1 cellular context compared by ENCODE assay signal in the genomic region with DNA sequence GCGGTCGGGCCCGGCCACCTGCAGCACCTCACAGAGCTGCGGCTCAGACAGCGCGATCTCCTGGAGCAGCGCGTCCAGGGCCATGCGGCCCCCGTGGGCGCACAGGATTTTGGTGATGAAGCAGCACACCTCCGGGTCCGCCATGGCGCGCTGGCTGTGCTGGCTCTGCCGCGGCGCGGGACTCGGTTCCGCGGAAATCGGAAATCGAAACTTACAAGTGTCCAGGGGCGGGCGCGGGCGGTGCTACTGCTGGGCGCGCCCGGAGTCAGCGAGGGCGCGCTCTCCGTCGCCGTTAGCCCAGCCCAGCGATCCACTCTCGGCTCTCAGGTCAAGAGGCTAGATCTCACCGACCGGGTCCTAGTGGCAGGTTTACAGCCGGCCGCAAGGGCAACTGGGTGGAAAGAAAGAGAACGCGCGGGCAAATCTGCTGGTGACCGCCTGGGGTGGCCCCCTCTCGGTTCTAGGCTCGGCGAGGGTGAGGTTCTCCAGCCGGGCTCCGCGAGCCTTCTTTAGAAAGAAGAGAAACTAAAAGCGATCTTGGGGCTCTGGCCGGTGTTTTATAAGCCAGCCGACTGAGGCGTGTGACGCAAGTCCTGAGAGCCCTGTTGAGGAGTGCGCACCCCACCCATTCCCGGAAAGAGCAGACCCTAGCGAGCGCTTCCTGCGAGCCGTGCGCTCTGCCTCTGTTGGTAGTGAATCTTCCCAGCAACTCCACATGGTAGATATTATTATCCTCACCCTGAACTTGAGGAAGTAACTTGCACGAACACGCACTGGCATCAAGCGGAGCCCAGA.
TF ChIP-seq lines count a peak whose summit lies in the region.

A gene (minus strand): TSS at position 533 of the 795 bp plus-strand sequence. CDS start 389 bp downstream, at position 144.

TF ChIP-seq in HepG2, 621 proteins besides CTCF, POLR2A, EP300 and RAD21 (continued from another document and continues in another):
- TF ChIP-seq, protein P1, sequence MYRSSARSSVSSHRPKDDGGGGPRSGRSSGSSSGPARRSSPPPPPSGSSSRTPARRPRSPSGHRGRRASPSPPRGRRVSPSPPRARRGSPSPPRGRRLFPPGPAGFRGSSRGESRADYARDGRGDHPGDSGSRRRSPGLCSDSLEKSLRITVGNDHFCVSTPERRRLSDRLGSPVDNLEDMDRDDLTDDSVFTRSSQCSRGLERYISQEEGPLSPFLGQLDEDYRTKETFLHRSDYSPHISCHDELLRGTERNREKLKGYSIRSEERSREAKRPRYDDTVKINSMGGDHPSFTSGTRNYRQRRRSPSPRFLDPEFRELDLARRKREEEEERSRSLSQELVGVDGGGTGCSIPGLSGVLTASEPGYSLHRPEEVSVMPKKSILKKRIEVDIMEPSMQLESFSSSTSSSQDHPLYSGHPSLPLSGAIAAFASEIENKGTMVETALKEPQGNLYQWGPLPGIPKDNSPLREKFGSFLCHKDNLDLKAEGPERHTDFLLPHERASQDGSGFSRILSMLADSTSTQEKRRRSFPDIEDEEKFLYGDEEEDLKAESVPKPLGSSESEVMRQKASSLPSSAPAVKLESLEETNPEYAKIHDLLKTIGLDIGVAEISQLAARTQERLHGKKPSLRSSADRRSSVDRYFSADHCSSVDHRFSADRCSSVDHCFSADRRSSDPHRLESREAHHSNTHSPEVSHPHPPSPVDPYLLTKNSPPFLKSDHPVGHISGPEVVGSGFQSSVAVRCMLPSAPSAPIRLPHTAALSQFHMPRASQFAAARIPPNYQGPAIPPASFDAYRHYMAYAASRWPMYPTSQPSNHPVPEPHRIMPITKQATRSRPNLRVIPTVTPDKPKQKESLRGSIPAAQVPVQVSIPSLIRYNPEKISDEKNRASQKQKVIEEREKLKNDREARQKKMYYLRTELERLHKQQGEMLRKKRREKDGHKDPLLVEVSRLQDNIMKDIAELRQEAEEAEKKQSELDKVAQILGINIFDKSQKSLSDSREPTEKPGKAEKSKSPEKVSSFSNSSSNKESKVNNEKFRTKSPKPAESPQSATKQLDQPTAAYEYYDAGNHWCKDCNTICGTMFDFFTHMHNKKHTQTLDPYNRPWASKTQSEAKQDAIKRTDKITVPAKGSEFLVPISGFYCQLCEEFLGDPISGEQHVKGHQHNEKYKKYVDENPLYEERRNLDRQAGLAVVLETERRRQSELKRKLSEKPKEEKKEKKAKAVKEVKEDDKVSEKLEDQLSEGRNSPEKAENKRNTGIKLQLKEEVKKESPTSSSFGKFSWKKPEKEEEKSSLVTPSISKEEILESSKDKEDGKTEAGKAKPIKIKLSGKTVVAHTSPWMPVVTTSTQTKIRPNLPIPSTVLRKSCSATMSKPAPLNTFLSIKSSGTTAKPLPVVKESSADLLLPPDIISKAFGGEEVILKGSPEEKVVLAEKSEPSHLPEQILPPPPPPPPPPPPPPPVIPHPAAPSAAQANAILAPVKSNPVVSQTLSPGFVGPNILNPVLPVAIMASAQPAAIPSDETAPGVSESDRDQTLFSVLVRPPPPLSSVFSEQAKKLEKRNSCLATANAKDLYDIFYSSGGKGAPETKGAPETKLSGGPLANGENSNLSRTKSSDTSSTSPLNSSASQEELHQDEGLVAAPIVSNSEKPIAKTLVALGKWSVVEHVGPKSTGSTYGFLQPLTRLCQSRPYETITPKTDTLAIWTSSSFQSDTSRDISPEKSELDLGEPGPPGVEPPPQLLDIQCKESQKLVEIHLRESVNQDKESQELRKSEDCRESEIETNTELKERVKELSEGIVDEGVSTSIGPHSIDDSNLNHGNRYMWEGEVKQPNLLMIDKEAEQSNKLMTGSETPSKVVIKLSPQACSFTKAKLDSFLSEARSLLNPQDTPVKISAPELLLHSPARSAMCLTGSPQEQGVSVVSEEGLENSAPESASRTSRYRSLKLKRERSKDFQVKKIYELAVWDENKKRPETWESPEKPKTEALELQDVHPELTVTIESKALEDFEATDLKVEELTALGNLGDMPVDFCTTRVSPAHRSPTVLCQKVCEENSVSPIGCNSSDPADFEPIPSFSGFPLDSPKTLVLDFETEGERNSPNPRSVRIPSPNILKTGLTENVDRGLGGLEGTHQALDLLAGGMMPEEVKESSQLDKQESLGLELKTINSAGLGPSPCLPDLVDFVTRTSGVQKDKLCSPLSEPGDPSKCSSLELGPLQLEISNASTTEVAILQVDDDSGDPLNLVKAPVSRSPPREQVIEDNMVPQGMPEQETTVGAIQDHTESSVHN (CRISPR knock-in tag; IDR thresholded peaks at IDR 0.05) = no peak; the same call in 1 of the 2 replicates
- TF ChIP-seq, protein P2, sequence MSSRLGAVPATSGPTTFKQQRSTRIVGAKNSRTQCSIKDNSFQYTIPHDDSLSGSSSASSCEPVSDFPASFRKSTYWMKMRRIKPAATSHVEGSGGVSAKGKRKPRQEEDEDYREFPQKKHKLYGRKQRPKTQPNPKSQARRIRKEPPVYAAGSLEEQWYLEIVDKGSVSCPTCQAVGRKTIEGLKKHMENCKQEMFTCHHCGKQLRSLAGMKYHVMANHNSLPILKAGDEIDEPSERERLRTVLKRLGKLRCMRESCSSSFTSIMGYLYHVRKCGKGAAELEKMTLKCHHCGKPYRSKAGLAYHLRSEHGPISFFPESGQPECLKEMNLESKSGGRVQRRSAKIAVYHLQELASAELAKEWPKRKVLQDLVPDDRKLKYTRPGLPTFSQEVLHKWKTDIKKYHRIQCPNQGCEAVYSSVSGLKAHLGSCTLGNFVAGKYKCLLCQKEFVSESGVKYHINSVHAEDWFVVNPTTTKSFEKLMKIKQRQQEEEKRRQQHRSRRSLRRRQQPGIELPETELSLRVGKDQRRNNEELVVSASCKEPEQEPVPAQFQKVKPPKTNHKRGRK (CRISPR knock-in tag; IDR thresholded peaks at IDR 0.05) = no peak
- TF ChIP-seq SSRP1 (CRISPR knock-in tag; IDR thresholded peaks at IDR 0.05) (no peak), ZNF614 (CRISPR knock-in tag; IDR thresholded peaks at IDR 0.05; ENCODE audit: borderline replicate concordance) (no peak; the same call in 1 of the 2 replicates), SETDB1 (CRISPR knock-in tag; IDR thresholded peaks at IDR 0.05; ENCODE audit: borderline replicate concordance) (no peak), ZNF550 (CRISPR knock-in tag; IDR thresholded peaks at IDR 0.05; ENCODE audit: borderline replicate concordance) (no peak), ZNF274 (CRISPR knock-in tag; IDR thresholded peaks at IDR 0.05) (no peak), MED8 (CRISPR knock-in tag; IDR thresholded peaks at IDR 0.05; ENCODE audit: insufficient replicate concordance) (peak; percentile 42), ZNF207 (IDR thresholded peaks at IDR 0.05; ENCODE audit: borderline replicate concordance) (no peak), ELF3 (CRISPR knock-in tag; IDR thresholded peaks at IDR 0.05) (peak; percentile 34), ZNF776 (CRISPR knock-in tag; IDR thresholded peaks at IDR 0.05) (no peak), TBX2 (CRISPR knock-in tag; IDR thresholded peaks at IDR 0.05; ENCODE audit: borderline replicate concordance) (peak; percentile 73; the same call in 1 of the 2 replicates), ELF1 (CRISPR knock-in tag; IDR thresholded peaks at IDR 0.05) (peak; percentile 57; the same call in 1 of the 2 replicates), ZNF891 (CRISPR knock-in tag; IDR thresholded peaks at IDR 0.05) (no peak; the same call in 1 of the 2 replicates), ARNT2 (CRISPR knock-in tag; IDR thresholded peaks at IDR 0.05; ENCODE audit: low read depth) (peak; percentile 64; the same call in 1 of the 2 replicates), TSC22D2 (CRISPR knock-in tag; IDR thresholded peaks at IDR 0.05; ENCODE audit: borderline replicate concordance) (no peak), ZNF670 (CRISPR knock-in tag; IDR thresholded peaks at IDR 0.05; ENCODE audit: borderline replicate concordance) (peak; percentile 5; the same call in 1 of the 2 replicates), RELA (CRISPR knock-in tag; IDR thresholded peaks at IDR 0.05) (no peak), ARNTL (CRISPR knock-in tag; IDR thresholded peaks at IDR 0.05) (no peak), NFKBIZ (CRISPR knock-in tag; IDR thresholded peaks at IDR 0.05) (no peak), NFE2L1 (CRISPR knock-in tag; IDR thresholded peaks at IDR 0.05; ENCODE audit: borderline replicate concordance) (peak; percentile 78; the same call in 1 of the 2 replicates), RXRA (CRISPR knock-in tag; IDR thresholded peaks at IDR 0.05) (peak; percentile 35; the same call in 1 of the 2 replicates), ZNF83 (CRISPR knock-in tag; IDR thresholded peaks at IDR 0.05; ENCODE audit: borderline replicate concordance) (0 out of 2 replicates have a peak, but pooled peaks have one; percentile 35), JARID2 (CRISPR knock-in tag; IDR thresholded peaks at IDR 0.05; ENCODE audit: insufficient replicate concordance) (no peak), TARDBP (CRISPR knock-in tag; IDR thresholded peaks at IDR 0.05) (no peak), YEATS2 (CRISPR knock-in tag; IDR thresholded peaks at IDR 0.05; ENCODE audit: borderline replicate concordance) (no peak)
- TF ChIP-seq, protein P3, sequence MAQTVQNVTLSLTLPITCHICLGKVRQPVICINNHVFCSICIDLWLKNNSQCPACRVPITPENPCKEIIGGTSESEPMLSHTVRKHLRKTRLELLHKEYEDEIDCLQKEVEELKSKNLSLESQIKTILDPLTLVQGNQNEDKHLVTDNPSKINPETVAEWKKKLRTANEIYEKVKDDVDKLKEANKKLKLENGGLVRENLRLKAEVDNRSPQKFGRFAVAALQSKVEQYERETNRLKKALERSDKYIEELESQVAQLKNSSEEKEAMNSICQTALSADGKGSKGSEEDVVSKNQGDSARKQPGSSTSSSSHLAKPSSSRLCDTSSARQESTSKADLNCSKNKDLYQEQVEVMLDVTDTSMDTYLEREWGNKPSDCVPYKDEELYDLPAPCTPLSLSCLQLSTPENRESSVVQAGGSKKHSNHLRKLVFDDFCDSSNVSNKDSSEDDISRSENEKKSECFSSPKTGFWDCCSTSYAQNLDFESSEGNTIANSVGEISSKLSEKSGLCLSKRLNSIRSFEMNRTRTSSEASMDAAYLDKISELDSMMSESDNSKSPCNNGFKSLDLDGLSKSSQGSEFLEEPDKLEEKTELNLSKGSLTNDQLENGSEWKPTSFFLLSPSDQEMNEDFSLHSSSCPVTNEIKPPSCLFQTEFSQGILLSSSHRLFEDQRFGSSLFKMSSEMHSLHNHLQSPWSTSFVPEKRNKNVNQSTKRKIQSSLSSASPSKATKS (CRISPR knock-in tag; IDR thresholded peaks at IDR 0.05) = 0 out of 2 replicates have a peak, but pooled peaks have one; percentile 62
- TF ChIP-seq, protein P4, sequence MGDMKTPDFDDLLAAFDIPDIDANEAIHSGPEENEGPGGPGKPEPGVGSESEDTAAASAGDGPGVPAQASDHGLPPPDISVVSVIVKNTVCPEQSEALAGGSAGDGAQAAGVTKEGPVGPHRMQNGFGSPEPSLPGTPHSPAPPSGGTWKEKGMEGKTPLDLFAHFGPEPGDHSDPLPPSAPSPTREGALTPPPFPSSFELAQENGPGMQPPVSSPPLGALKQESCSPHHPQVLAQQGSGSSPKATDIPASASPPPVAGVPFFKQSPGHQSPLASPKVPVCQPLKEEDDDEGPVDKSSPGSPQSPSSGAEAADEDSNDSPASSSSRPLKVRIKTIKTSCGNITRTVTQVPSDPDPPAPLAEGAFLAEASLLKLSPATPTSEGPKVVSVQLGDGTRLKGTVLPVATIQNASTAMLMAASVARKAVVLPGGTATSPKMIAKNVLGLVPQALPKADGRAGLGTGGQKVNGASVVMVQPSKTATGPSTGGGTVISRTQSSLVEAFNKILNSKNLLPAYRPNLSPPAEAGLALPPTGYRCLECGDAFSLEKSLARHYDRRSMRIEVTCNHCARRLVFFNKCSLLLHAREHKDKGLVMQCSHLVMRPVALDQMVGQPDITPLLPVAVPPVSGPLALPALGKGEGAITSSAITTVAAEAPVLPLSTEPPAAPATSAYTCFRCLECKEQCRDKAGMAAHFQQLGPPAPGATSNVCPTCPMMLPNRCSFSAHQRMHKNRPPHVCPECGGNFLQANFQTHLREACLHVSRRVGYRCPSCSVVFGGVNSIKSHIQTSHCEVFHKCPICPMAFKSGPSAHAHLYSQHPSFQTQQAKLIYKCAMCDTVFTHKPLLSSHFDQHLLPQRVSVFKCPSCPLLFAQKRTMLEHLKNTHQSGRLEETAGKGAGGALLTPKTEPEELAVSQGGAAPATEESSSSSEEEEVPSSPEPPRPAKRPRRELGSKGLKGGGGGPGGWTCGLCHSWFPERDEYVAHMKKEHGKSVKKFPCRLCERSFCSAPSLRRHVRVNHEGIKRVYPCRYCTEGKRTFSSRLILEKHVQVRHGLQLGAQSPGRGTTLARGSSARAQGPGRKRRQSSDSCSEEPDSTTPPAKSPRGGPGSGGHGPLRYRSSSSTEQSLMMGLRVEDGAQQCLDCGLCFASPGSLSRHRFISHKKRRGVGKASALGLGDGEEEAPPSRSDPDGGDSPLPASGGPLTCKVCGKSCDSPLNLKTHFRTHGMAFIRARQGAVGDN (CRISPR knock-in tag; IDR thresholded peaks at IDR 0.05) = peak; percentile 86
- TF ChIP-seq, protein P5, sequence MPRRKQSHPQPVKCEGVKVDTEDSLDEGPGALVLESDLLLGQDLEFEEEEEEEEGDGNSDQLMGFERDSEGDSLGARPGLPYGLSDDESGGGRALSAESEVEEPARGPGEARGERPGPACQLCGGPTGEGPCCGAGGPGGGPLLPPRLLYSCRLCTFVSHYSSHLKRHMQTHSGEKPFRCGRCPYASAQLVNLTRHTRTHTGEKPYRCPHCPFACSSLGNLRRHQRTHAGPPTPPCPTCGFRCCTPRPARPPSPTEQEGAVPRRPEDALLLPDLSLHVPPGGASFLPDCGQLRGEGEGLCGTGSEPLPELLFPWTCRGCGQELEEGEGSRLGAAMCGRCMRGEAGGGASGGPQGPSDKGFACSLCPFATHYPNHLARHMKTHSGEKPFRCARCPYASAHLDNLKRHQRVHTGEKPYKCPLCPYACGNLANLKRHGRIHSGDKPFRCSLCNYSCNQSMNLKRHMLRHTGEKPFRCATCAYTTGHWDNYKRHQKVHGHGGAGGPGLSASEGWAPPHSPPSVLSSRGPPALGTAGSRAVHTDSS (CRISPR knock-in tag; conservative IDR thresholded peaks at IDR 0.05) = no peak
- TF ChIP-seq, protein P6, sequence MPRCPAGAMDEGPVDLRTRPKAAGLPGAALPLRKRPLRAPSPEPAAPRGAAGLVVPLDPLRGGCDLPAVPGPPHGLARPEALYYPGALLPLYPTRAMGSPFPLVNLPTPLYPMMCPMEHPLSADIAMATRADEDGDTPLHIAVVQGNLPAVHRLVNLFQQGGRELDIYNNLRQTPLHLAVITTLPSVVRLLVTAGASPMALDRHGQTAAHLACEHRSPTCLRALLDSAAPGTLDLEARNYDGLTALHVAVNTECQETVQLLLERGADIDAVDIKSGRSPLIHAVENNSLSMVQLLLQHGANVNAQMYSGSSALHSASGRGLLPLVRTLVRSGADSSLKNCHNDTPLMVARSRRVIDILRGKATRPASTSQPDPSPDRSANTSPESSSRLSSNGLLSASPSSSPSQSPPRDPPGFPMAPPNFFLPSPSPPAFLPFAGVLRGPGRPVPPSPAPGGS (CRISPR knock-in tag; IDR thresholded peaks at IDR 0.05) = peak; percentile 40; the same call in 1 of the 2 replicates
- TF ChIP-seq, protein P7, sequence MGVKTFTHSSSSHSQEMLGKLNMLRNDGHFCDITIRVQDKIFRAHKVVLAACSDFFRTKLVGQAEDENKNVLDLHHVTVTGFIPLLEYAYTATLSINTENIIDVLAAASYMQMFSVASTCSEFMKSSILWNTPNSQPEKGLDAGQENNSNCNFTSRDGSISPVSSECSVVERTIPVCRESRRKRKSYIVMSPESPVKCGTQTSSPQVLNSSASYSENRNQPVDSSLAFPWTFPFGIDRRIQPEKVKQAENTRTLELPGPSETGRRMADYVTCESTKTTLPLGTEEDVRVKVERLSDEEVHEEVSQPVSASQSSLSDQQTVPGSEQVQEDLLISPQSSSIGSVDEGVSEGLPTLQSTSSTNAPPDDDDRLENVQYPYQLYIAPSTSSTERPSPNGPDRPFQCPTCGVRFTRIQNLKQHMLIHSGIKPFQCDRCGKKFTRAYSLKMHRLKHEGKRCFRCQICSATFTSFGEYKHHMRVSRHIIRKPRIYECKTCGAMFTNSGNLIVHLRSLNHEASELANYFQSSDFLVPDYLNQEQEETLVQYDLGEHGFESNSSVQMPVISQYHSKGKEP (CRISPR knock-in tag; IDR thresholded peaks at IDR 0.05) = no peak
